13 cellular contexts compared by ENCODE assay signal in genomic region chr19:48794291-48794690, GRCh38. TPM values are rescaled to one million over a fixed set of nuclear protein-coding genes. Genes with fewer than 3 reads are reported as not detected.
DNase-seq lines count a peak whose midpoint lies in the region; ATAC-seq and TF ChIP-seq lines count a peak whose summit lies in the region.
"Had no signal": no experiment of that assay in that cellular context is flagged by ENCODE, and none has a peak within 500 bp of the region (broad histone marks: within the 10 kb centered on the region; RNA-seq: fewer than 3 reads in every experiment).

No MANE protein-coding gene starts in this region.

- H3K4me3 Mint-ChIP-seq in activated naive CD8-positive, alpha-beta T cell treated with anti-CD3 and anti-CD28 coated beads for 36 hours: peak overlapping the region; percentile 81
- no peak overlapping the region for H3K4me3 Mint-ChIP-seq in activated naive CD8-positive, alpha-beta T cell treated with anti-CD3 and anti-CD28 coated beads, Interleukin-2, amount 50 U/mL, for 24 hours
- peak overlapping the region; percentile 78 for H3K4me3 Mint-ChIP-seq in central memory CD8-positive, alpha-beta T cell
- H3K4me3 Mint-ChIP-seq in nephron progenitor cell (peak overlapping the region; percentile 93), type B pancreatic cell (peak overlapping the region; percentile 97)

- peaks cover 4% of the 10 kb centered on the region for H3K36me3 Mint-ChIP-seq in activated naive CD8-positive, alpha-beta T cell treated with anti-CD3 and anti-CD28 coated beads for 36 hours
- H3K36me3 Mint-ChIP-seq in activated naive CD8-positive, alpha-beta T cell treated with anti-CD3 and anti-CD28 coated beads, Interleukin-2, amount 50 U/mL, for 24 hours (ENCODE audit: low read depth): no peaks in the 10 kb centered on the region
- H3K36me3 Mint-ChIP-seq in central memory CD8-positive, alpha-beta T cell (ENCODE audit: insufficient read depth): peaks cover 7% of the 10 kb centered on the region
- H3K36me3 Mint-ChIP-seq in nephron progenitor cell (ENCODE audit: low read depth): peaks cover 4% of the 10 kb centered on the region
- H3K36me3 Mint-ChIP-seq in type B pancreatic cell: peaks cover 4% of the 10 kb centered on the region

- H3K9me3 Mint-ChIP-seq in activated naive CD8-positive, alpha-beta T cell treated with anti-CD3 and anti-CD28 coated beads for 36 hours: no peaks in the 10 kb centered on the region
- no peaks in the 10 kb centered on the region for H3K9me3 Mint-ChIP-seq in activated naive CD8-positive, alpha-beta T cell treated with anti-CD3 and anti-CD28 coated beads, Interleukin-2, amount 50 U/mL, for 24 hours
- no peaks in the 10 kb centered on the region for H3K9me3 Mint-ChIP-seq in central memory CD8-positive, alpha-beta T cell
- H3K9me3 Mint-ChIP-seq in nephron progenitor cell (no peaks in the 10 kb centered on the region), type B pancreatic cell (no peaks in the 10 kb centered on the region)

- TF ChIP-seq CTCF in nephron progenitor cell (IDR thresholded peaks at IDR 0.05) (no peak), type B pancreatic cell (conservative IDR thresholded peaks at IDR 0.05) (no peak)

- ATAC-seq in activated naive CD8-positive, alpha-beta T cell treated with anti-CD3 and anti-CD28 coated beads, Interleukin-2, amount 50 U/mL, for 24 hours: no peak
- no peak for ATAC-seq in central memory CD8-positive, alpha-beta T cell (replicated peaks; ENCODE audit: extremely low read depth, poor library complexity, severe bottlenecking)

- H3K27ac Mint-ChIP-seq in activated naive CD8-positive, alpha-beta T cell treated with anti-CD3 and anti-CD28 coated beads for 36 hours: no peak overlapping the region
- no peak overlapping the region for H3K27ac Mint-ChIP-seq in activated naive CD8-positive, alpha-beta T cell treated with anti-CD3 and anti-CD28 coated beads, Interleukin-2, amount 50 U/mL, for 24 hours
- H3K27ac Mint-ChIP-seq in central memory CD8-positive, alpha-beta T cell (ENCODE audit: low read depth): no peak overlapping the region
- H3K27ac Mint-ChIP-seq in nephron progenitor cell: no peak overlapping the region
- peak overlapping the region; percentile 95 for H3K27ac Mint-ChIP-seq in type B pancreatic cell

- H3K27me3 Mint-ChIP-seq in activated naive CD8-positive, alpha-beta T cell treated with anti-CD3 and anti-CD28 coated beads for 36 hours: no peaks in the 10 kb centered on the region
- H3K27me3 Mint-ChIP-seq in activated naive CD8-positive, alpha-beta T cell treated with anti-CD3 and anti-CD28 coated beads, Interleukin-2, amount 50 U/mL, for 24 hours: no peaks in the 10 kb centered on the region
- no peaks in the 10 kb centered on the region for H3K27me3 Mint-ChIP-seq in central memory CD8-positive, alpha-beta T cell
- H3K27me3 Mint-ChIP-seq in nephron progenitor cell (ENCODE audit: low read depth, poor library complexity): peaks cover 2% of the 10 kb centered on the region
- H3K27me3 Mint-ChIP-seq in type B pancreatic cell: no peaks in the 10 kb centered on the region

- no peak for DNase-seq in activated naive CD8-positive, alpha-beta T cell treated with anti-CD3 and anti-CD28 coated beads for 36 hours
- no peak for DNase-seq in activated naive CD8-positive, alpha-beta T cell treated with anti-CD3 and anti-CD28 coated beads, Interleukin-2, amount 50 U/mL, for 24 hours
- DNase-seq in central memory CD8-positive, alpha-beta T cell (ENCODE audit: low spot score in 2 of 2): no peak
- no peak for DNase-seq in nephron progenitor cell
- no peak for DNase-seq in type B pancreatic cell (ENCODE audit: extremely low spot score, unreplicated experiment)
- DNase-seq in C1 segment of cervical spinal cord (lab: John Stamatoyannopoulos, UW): no peak
- no peak for DNase-seq in NCI-H226
- DNase-seq in SHP77 treated with DMSO at 0.1 percent for 48 hours (lab: John Stamatoyannopoulos, UW): no peak
- DNase-seq: activated CD4-positive, alpha-beta T cell treated with anti-CD3 and anti-CD28 coated beads, Interleukin-2, amount 50 U/mL, for 48 hours; brain microvascular endothelial cell; MG63; NCI-H524 treated with DMSO at 0.1 percent for 48 hours had no signal

- H3K4me1 Mint-ChIP-seq in activated naive CD8-positive, alpha-beta T cell treated with anti-CD3 and anti-CD28 coated beads for 36 hours: peaks cover 9% of the 10 kb centered on the region
- peaks cover 4% of the 10 kb centered on the region for H3K4me1 Mint-ChIP-seq in activated naive CD8-positive, alpha-beta T cell treated with anti-CD3 and anti-CD28 coated beads, Interleukin-2, amount 50 U/mL, for 24 hours
- H3K4me1 Mint-ChIP-seq in central memory CD8-positive, alpha-beta T cell: peaks cover 14% of the 10 kb centered on the region
- H3K4me1 Mint-ChIP-seq in nephron progenitor cell: peaks cover 30% of the 10 kb centered on the region
- H3K4me1 Mint-ChIP-seq in type B pancreatic cell (ENCODE audit: unreplicated experiment): peaks cover 9% of the 10 kb centered on the region

RNA-seq across cellular contexts. Expression of gene BCAT2, which starts 16.5 kb away (rescaled TPM):
- total RNA-seq in activated naive CD8-positive, alpha-beta T cell treated with anti-CD3 and anti-CD28 coated beads for 36 hours: 10 to 100 TPM; 62.6 to 63.6 TPM
- 52.8 and 73.3 TPM in 2 replicates for total RNA-seq in type B pancreatic cell (ENCODE audit: low replicate concordance)

RNA-seq across cellular contexts. Expression of gene FGF21, which starts 39.0 kb away (rescaled TPM):
- not detected for total RNA-seq in activated naive CD8-positive, alpha-beta T cell treated with anti-CD3 and anti-CD28 coated beads for 36 hours
- total RNA-seq in type B pancreatic cell (ENCODE audit: low replicate concordance): not detected in 2 replicates
- total RNA-seq: sciatic nerve had no signal

RNA-seq across cellular contexts. Expression of gene FUT1, which starts 41.9 kb away (rescaled TPM):
- under 1 TPM; 0.06 to 0.12 TPM for total RNA-seq in activated naive CD8-positive, alpha-beta T cell treated with anti-CD3 and anti-CD28 coated beads for 36 hours
- 11.2 and 15.0 TPM in 2 replicates for total RNA-seq in type B pancreatic cell (ENCODE audit: low replicate concordance)

RNA-seq across cellular contexts. Expression of gene HSD17B14, which starts 42.0 kb away (rescaled TPM):
- under 1 TPM; 0.35 to 0.66 TPM for total RNA-seq in activated naive CD8-positive, alpha-beta T cell treated with anti-CD3 and anti-CD28 coated beads for 36 hours
- 9.4 and 12.9 TPM in 2 replicates for total RNA-seq in type B pancreatic cell (ENCODE audit: low replicate concordance)

RNA-seq across cellular contexts. Expression of gene IZUMO1, which starts 47.6 kb away (rescaled TPM):
- total RNA-seq in activated naive CD8-positive, alpha-beta T cell treated with anti-CD3 and anti-CD28 coated beads for 36 hours: not detected
- 2.2 and 4.8 TPM in 2 replicates for total RNA-seq in type B pancreatic cell (ENCODE audit: low replicate concordance)

Comparison
In these comparisons a context has a peak if more than half of its experiments do, and no peak if none do; other contexts are left out.
1. RNA of gene FUT1, which starts 41.9 kb away (total RNA-seq): 11.2 to 15.0 TPM in type B pancreatic cell; 0.06 to 0.12 TPM in activated naive CD8-positive, alpha-beta T cell treated with anti-CD3 and anti-CD28 coated beads for 36 hours; every median in the first group is over 10 times any median in the second.